ENCODE assay signal across 15 cellular contexts in genomic region chr9:68983008-68983411, GRCh38. TPM values are rescaled to one million over a fixed set of nuclear protein-coding genes. Genes with fewer than 3 reads are reported as not detected.
DNase-seq lines count a peak whose midpoint lies in the region; ATAC-seq and TF ChIP-seq lines count a peak whose summit lies in the region.
"Had no signal": no experiment of that assay in that cellular context is flagged by ENCODE, and none has a peak within 500 bp of the region (broad histone marks: within the 10 kb centered on the region; RNA-seq: fewer than 3 reads in every experiment).

No MANE protein-coding gene starts in this region.

- DNase-seq in GM10248 (ENCODE audit: extremely low spot score) (peak; percentile 39), lower leg skin (ENCODE audit: low spot score in 2 of 2) (no peak), ascending aorta (ENCODE audit: low spot score in 2 of 2) (no peak)
- DNase-seq in activated T-helper 2 cell treated with anti-CD3 and anti-CD28 coated beads, Interferon-gamma antibody, Interleukin-2, Interleukin-4, amounts not matched to agents 10 μg/mL and 5 μg/mL and 100 μg/mL, durations not matched to agents 14 hours and 24 hours and 36 hours (ENCODE audit: low spot score): no peak
- DNase-seq: brain microvascular endothelial cell, C1 segment of cervical spinal cord, lower lobe of right lung, NCI-H2171 had no signal

- H3K4me3 Mint-ChIP-seq in activated T-helper 2 cell treated with anti-CD3 and anti-CD28 coated beads, Interferon-gamma antibody, Interleukin-2, Interleukin-4, amounts not matched to agents 10 μg/mL and 5 μg/mL and 100 μg/mL, durations not matched to agents 14 hours and 24 hours and 36 hours (ENCODE audit: low read depth): no peak overlapping the region

- H3K4me1 ChIP-seq in ascending aorta: no peaks in the 10 kb centered on the region
- H3K4me1 ChIP-seq: lower lobe of right lung had no signal

- H3K4me1 Mint-ChIP-seq in activated T-helper 2 cell treated with anti-CD3 and anti-CD28 coated beads, Interferon-gamma antibody, Interleukin-2, Interleukin-4, amounts not matched to agents 10 μg/mL and 5 μg/mL and 100 μg/mL, durations not matched to agents 14 hours and 24 hours and 36 hours (ENCODE audit: low read depth): peaks cover 69% of the 10 kb centered on the region

- no peaks in the 10 kb centered on the region for H3K27me3 ChIP-seq in ascending aorta
- H3K27me3 ChIP-seq: brain microvascular endothelial cell had no signal

- TF ChIP-seq CTCF in GM10248 (IDR thresholded peaks at IDR 0.05; ENCODE audit: control extremely low read depth, extremely low read depth, low read depth, missing control alignments): no peak
- no peak for TF ChIP-seq CTCF in lower leg skin (IDR thresholded peaks at IDR 0.05)
- no peak for TF ChIP-seq CTCF in ascending aorta (IDR thresholded peaks at IDR 0.05)

- POLR2A ChIA-PET in GM10248 (lab: Yijun Ruan, JAX): no interaction called here

- intact Hi-C loops in activated T-helper 2 cell treated with anti-CD3 and anti-CD28 coated beads, Interferon-gamma antibody, Interleukin-2, Interleukin-4, amounts not matched to agents 10 μg/mL and 5 μg/mL and 100 μg/mL, durations not matched to agents 14 hours and 24 hours and 36 hours (cut with micrococcal nuclease): loop anchor here (1.0 kb wide), 1 partner anchor 9 kb away; no protein-coding TSS in a partner anchor
- intact Hi-C loops in lower leg skin (cut with DNase I; ENCODE audit: low total_unique reads): no loop called here
- intact Hi-C loops in ascending aorta (cut with DNase I): no loop called here

- ATAC-seq in GM19043 (IDR thresholded peaks at IDR 0.05; ENCODE audit: low read depth, unreplicated experiment) (peak; percentile 34), HG02852 (IDR thresholded peaks at IDR 0.05; ENCODE audit: unreplicated experiment) (peak; percentile 43), GM21825 (IDR thresholded peaks at IDR 0.05; ENCODE audit: unreplicated experiment) (no peak), GM18909 (IDR thresholded peaks at IDR 0.05; ENCODE audit: poor library complexity, unreplicated experiment) (no peak)
- ATAC-seq: lower lobe of right lung had no signal

- no peaks in the 10 kb centered on the region for H3K9me3 ChIP-seq in ascending aorta
- H3K9me3 ChIP-seq: lower lobe of right lung had no signal

- H3K36me3 Mint-ChIP-seq in activated T-helper 2 cell treated with anti-CD3 and anti-CD28 coated beads, Interferon-gamma antibody, Interleukin-2, Interleukin-4, amounts not matched to agents 10 μg/mL and 5 μg/mL and 100 μg/mL, durations not matched to agents 14 hours and 24 hours and 36 hours (ENCODE audit: low read depth): peaks cover 32% of the 10 kb centered on the region

- H3K9me3 Mint-ChIP-seq in activated T-helper 2 cell treated with anti-CD3 and anti-CD28 coated beads, Interferon-gamma antibody, Interleukin-2, Interleukin-4, amounts not matched to agents 10 μg/mL and 5 μg/mL and 100 μg/mL, durations not matched to agents 14 hours and 24 hours and 36 hours: peaks cover 3% of the 10 kb centered on the region

- no peak overlapping the region for H3K4me3 ChIP-seq in lower leg skin (ENCODE audit: low read depth, poor library complexity, severe bottlenecking)
- H3K4me3 ChIP-seq in ascending aorta: no peak overlapping the region
- H3K4me3 ChIP-seq: lower lobe of right lung had no signal

- no peak overlapping the region for H3K27ac ChIP-seq in ascending aorta
- H3K27ac ChIP-seq: brain microvascular endothelial cell, lower lobe of right lung, RWPE1 had no signal

- TF ChIP-seq POLR2A in lower leg skin (IDR thresholded peaks at IDR 0.05): no peak

- CTCF ChIA-PET in GM10248 (lab: Yijun Ruan, JAX): interaction anchor here (1.1 to 3.0 kb wide), 4 partner anchors 14 to 53 kb away, joined by 3 to 17 read pairs (median 10); partner anchors contain the start of gene FXN

- no peaks in the 10 kb centered on the region for H3K36me3 ChIP-seq in ascending aorta
- H3K36me3 ChIP-seq: brain microvascular endothelial cell, lower lobe of right lung had no signal

- peak overlapping the region; percentile 78 for H3K27ac Mint-ChIP-seq in activated T-helper 2 cell treated with anti-CD3 and anti-CD28 coated beads, Interferon-gamma antibody, Interleukin-2, Interleukin-4, amounts not matched to agents 10 μg/mL and 5 μg/mL and 100 μg/mL, durations not matched to agents 14 hours and 24 hours and 36 hours

- no peaks in the 10 kb centered on the region for H3K27me3 Mint-ChIP-seq in activated T-helper 2 cell treated with anti-CD3 and anti-CD28 coated beads, Interferon-gamma antibody, Interleukin-2, Interleukin-4, amounts not matched to agents 10 μg/mL and 5 μg/mL and 100 μg/mL, durations not matched to agents 14 hours and 24 hours and 36 hours (ENCODE audit: low read depth)

RNA-seq across cellular contexts. Expression of gene PRKACG, which starts 30.9 kb away (rescaled TPM):
- not detected in 2 replicates for total RNA-seq in activated T-helper 2 cell treated with anti-CD3 and anti-CD28 coated beads, Interferon-gamma antibody, Interleukin-2, Interleukin-4, amounts not matched to agents 10 μg/mL and 5 μg/mL and 100 μg/mL, durations not matched to agents 14 hours and 24 hours and 36 hours
- not detected for total RNA-seq in lower leg skin
- total RNA-seq in ascending aorta: not detected
- total RNA-seq: LHCN-M2, lower lobe of right lung, osteoblast had no signal

RNA-seq across cellular contexts. Expression of gene FXN, which starts 52.5 kb away (rescaled TPM):
- 46.8 and 56.7 TPM in 2 replicates for total RNA-seq in activated T-helper 2 cell treated with anti-CD3 and anti-CD28 coated beads, Interferon-gamma antibody, Interleukin-2, Interleukin-4, amounts not matched to agents 10 μg/mL and 5 μg/mL and 100 μg/mL, durations not matched to agents 14 hours and 24 hours and 36 hours
- total RNA-seq in lower leg skin: 1 to 10 TPM in 3 of 4 donors, under 1 TPM in 1; 0.17 to 5.6 (median 3.0) TPM
- not detected for total RNA-seq in ascending aorta

Comparison
In these comparisons a context has a peak if more than half of its experiments do, and no peak if none do; other contexts are left out.
1. ATAC-seq: peak in GM19043 (single experiment) and HG02852 (single experiment); none in GM21825 (single experiment) and GM18909 (single experiment).